19 cellular contexts compared by ENCODE assay signal in the genomic region with DNA sequence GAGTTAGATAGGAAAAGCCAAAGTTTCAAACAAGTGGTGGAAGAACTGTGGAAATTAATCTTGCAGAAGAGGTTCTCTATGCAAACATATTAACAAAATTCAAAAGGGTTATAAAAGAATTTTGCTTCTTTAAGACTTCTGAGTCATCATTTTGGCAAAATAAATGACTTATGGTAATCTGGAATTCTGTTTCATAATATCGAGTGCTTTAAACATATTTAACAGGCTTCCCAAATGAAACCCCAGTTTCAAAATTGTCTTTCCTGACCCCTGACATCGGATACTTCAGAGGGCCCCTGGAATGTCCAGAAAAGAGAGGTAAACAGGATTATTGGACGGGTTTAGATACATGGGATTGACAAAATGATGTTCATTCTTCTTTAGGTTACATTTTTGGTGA.
"Had no signal": no experiment of that assay in that cellular context is flagged by ENCODE, and none has a peak within 500 bp of the region (broad histone marks: within the 10 kb centered on the region; RNA-seq: fewer than 3 reads in every experiment).

No MANE protein-coding gene starts in this region.

- H3K4me1 ChIP-seq: left ventricle myocardium inferior, pancreas, testis, upper lobe of right lung had no signal

- DNase-seq: activated CD4-positive, CD25-positive, alpha-beta regulatory T cell treated with anti-CD3 and anti-CD28 coated beads, Interleukin-2, amount 50 U/mL, for 72 hours; activated naive CD4-positive, alpha-beta T cell; activated T-cell treated with anti-CD3 and anti-CD28 coated beads for 4 hours; central memory CD4-positive, alpha-beta T cell; cortex of kidney; effector memory CD8-positive, alpha-beta T cell; left ventricle myocardium inferior; mucosa of descending colon; naive thymus-derived CD4-positive, alpha-beta T cell; pancreas; stimulated activated CD4-positive, alpha-beta T cell treated with anti-CD3 and anti-CD28 coated beads, Interleukin-12 subunit alpha, Interleukin-12 subunit beta, amount 100 ng/mL, for 4 hours; stimulated activated CD4-positive, alpha-beta T cell treated with anti-CD3 and anti-CD28 coated beads, Interleukin-2, amount 100 ng/mL, for 24 hours; stomach; T-helper 1 cell; T1000; testis; upper lobe of right lung had no signal

- H3K27ac ChIP-seq: hepatocyte, left ventricle myocardium inferior, pancreas, stomach, testis, upper lobe of right lung had no signal

- H3K27me3 ChIP-seq: hepatocyte, pancreas, stomach, testis, upper lobe of right lung had no signal

- H3K36me3 ChIP-seq: left ventricle myocardium inferior, pancreas, stomach, upper lobe of right lung had no signal

- H3K9me3 Mint-ChIP-seq: effector memory CD8-positive, alpha-beta T cell had no signal

- H3K4me3 Mint-ChIP-seq: effector memory CD8-positive, alpha-beta T cell; memory B cell; naive thymus-derived CD4-positive, alpha-beta T cell had no signal

- H3K4me2 ChIP-seq: hepatocyte had no signal

- H3K4me3 ChIP-seq: hepatocyte, left ventricle myocardium inferior, mucosa of descending colon, pancreas, stomach, testis, upper lobe of right lung had no signal

- H3K79me2 ChIP-seq: hepatocyte had no signal

- H3K27ac Mint-ChIP-seq: effector memory CD8-positive, alpha-beta T cell; memory B cell; naive thymus-derived CD4-positive, alpha-beta T cell had no signal

- H3K36me3 Mint-ChIP-seq: memory B cell; naive thymus-derived CD4-positive, alpha-beta T cell had no signal

- H3K4me1 Mint-ChIP-seq: memory B cell; naive thymus-derived CD4-positive, alpha-beta T cell had no signal

- H3K9me3 ChIP-seq: pancreas, testis, upper lobe of right lung had no signal

- H2AFZ ChIP-seq: hepatocyte had no signal

- H3K27me3 Mint-ChIP-seq: effector memory CD8-positive, alpha-beta T cell; memory B cell; naive thymus-derived CD4-positive, alpha-beta T cell had no signal
